1 cellular context compared by ENCODE assay signal in the genomic region with DNA sequence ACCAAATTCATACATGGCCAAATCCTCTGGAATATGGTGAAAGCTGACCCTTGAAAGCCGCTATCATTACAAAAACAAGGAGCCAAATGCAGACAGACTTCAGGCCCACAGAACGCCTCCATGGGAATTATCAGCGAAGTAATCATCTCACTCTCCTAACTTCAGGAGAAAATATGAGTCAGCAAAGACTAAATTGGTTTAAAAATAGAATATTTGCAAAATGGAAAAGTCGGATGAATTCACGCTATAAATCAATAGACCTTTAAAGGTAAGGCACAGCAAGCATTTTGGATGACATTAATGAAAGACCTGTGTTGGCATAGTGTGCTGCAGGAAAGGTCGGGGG.
TF ChIP-seq lines count a peak whose summit lies in the region.

No MANE protein-coding gene starts in this region.

TF ChIP-seq in K562, 482 proteins besides CTCF, POLR2A, EP300 and RAD21 (continued from another document):
- TF ChIP-seq, protein P1, sequence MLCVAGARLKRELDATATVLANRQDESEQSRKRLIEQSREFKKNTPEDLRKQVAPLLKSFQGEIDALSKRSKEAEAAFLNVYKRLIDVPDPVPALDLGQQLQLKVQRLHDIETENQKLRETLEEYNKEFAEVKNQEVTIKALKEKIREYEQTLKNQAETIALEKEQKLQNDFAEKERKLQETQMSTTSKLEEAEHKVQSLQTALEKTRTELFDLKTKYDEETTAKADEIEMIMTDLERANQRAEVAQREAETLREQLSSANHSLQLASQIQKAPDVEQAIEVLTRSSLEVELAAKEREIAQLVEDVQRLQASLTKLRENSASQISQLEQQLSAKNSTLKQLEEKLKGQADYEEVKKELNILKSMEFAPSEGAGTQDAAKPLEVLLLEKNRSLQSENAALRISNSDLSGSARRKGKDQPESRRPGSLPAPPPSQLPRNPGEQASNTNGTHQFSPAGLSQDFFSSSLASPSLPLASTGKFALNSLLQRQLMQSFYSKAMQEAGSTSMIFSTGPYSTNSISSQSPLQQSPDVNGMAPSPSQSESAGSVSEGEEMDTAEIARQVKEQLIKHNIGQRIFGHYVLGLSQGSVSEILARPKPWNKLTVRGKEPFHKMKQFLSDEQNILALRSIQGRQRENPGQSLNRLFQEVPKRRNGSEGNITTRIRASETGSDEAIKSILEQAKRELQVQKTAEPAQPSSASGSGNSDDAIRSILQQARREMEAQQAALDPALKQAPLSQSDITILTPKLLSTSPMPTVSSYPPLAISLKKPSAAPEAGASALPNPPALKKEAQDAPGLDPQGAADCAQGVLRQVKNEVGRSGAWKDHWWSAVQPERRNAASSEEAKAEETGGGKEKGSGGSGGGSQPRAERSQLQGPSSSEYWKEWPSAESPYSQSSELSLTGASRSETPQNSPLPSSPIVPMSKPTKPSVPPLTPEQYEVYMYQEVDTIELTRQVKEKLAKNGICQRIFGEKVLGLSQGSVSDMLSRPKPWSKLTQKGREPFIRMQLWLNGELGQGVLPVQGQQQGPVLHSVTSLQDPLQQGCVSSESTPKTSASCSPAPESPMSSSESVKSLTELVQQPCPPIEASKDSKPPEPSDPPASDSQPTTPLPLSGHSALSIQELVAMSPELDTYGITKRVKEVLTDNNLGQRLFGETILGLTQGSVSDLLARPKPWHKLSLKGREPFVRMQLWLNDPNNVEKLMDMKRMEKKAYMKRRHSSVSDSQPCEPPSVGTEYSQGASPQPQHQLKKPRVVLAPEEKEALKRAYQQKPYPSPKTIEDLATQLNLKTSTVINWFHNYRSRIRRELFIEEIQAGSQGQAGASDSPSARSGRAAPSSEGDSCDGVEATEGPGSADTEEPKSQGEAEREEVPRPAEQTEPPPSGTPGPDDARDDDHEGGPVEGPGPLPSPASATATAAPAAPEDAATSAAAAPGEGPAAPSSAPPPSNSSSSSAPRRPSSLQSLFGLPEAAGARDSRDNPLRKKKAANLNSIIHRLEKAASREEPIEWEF (CRISPR knock-in tag; IDR thresholded peaks at IDR 0.05) = no peak
- TF ChIP-seq ZNF764 (CRISPR knock-in tag; IDR thresholded peaks at IDR 0.05; ENCODE audit: low read depth) = no peak
- TF ChIP-seq, protein P2, sequence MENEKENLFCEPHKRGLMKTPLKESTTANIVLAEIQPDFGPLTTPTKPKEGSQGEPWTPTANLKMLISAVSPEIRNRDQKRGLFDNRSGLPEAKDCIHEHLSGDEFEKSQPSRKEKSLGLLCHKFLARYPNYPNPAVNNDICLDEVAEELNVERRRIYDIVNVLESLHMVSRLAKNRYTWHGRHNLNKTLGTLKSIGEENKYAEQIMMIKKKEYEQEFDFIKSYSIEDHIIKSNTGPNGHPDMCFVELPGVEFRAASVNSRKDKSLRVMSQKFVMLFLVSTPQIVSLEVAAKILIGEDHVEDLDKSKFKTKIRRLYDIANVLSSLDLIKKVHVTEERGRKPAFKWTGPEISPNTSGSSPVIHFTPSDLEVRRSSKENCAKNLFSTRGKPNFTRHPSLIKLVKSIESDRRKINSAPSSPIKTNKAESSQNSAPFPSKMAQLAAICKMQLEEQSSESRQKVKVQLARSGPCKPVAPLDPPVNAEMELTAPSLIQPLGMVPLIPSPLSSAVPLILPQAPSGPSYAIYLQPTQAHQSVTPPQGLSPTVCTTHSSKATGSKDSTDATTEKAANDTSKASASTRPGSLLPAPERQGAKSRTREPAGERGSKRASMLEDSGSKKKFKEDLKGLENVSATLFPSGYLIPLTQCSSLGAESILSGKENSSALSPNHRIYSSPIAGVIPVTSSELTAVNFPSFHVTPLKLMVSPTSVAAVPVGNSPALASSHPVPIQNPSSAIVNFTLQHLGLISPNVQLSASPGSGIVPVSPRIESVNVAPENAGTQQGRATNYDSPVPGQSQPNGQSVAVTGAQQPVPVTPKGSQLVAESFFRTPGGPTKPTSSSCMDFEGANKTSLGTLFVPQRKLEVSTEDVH (IDR thresholded peaks at IDR 0.05; ENCODE audit: low read depth, partially characterized antibody) = no peak
- TF ChIP-seq ZNF444 (CRISPR knock-in tag; IDR thresholded peaks at IDR 0.05) = no peak
- TF ChIP-seq SIX5 (IDR thresholded peaks at IDR 0.05; ENCODE audit: borderline replicate concordance in 1 of 2, insufficient read depth in 1 of 2, low read depth in 1 of 2, low read length in 2 of 2) = no peak
- TF ChIP-seq FOXA1 (IDR thresholded peaks at IDR 0.05; ENCODE audit: borderline replicate concordance) = no peak
- TF ChIP-seq ETV6 (IDR thresholded peaks at IDR 0.05; ENCODE audit: borderline replicate concordance in 1 of 2, low read depth in 2 of 2, low read length in 1 of 2) = no peak
- no peak for TF ChIP-seq ETV6 (CRISPR knock-in tag; IDR thresholded peaks at IDR 0.05; ENCODE audit: borderline replicate concordance)
- TF ChIP-seq C11orf30 (IDR thresholded peaks at IDR 0.05; ENCODE audit: low read depth) = peak; percentile 83
- no peak for TF ChIP-seq HDAC6 (IDR thresholded peaks at IDR 0.05; ENCODE audit: low read depth, low read length)
- TF ChIP-seq ZNF134 (CRISPR knock-in tag; conservative IDR thresholded peaks at IDR 0.05) = no peak
- peak; percentile 84 for TF ChIP-seq MEF2D (tag; conservative IDR thresholded peaks at IDR 0.05; ENCODE audit: low read depth)
- TF ChIP-seq, protein P3, sequence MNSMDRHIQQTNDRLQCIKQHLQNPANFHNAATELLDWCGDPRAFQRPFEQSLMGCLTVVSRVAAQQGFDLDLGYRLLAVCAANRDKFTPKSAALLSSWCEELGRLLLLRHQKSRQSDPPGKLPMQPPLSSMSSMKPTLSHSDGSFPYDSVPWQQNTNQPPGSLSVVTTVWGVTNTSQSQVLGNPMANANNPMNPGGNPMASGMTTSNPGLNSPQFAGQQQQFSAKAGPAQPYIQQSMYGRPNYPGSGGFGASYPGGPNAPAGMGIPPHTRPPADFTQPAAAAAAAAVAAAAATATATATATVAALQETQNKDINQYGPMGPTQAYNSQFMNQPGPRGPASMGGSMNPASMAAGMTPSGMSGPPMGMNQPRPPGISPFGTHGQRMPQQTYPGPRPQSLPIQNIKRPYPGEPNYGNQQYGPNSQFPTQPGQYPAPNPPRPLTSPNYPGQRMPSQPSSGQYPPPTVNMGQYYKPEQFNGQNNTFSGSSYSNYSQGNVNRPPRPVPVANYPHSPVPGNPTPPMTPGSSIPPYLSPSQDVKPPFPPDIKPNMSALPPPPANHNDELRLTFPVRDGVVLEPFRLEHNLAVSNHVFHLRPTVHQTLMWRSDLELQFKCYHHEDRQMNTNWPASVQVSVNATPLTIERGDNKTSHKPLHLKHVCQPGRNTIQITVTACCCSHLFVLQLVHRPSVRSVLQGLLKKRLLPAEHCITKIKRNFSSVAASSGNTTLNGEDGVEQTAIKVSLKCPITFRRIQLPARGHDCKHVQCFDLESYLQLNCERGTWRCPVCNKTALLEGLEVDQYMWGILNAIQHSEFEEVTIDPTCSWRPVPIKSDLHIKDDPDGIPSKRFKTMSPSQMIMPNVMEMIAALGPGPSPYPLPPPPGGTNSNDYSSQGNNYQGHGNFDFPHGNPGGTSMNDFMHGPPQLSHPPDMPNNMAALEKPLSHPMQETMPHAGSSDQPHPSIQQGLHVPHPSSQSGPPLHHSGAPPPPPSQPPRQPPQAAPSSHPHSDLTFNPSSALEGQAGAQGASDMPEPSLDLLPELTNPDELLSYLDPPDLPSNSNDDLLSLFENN (IDR thresholded peaks at IDR 0.05; ENCODE audit: low read depth in 2 of 2, low read length in 2 of 2) = no peak
- TF ChIP-seq SAP30 (IDR thresholded peaks at IDR 0.05; ENCODE audit: borderline replicate concordance, insufficient read depth, low read depth, low read length, poor library complexity, severe bottlenecking) = no peak
- no peak for TF ChIP-seq RBM17 (IDR thresholded peaks at IDR 0.05; ENCODE audit: borderline replicate concordance, low read depth, low read length)
- no peak for TF ChIP-seq HNRNPUL1 (IDR thresholded peaks at IDR 0.05; ENCODE audit: low read length)
- peak; percentile 55; the same call in 1 of the 2 replicates for TF ChIP-seq MAFF (IDR thresholded peaks at IDR 0.05; ENCODE audit: low read length)
- TF ChIP-seq, protein P4, sequence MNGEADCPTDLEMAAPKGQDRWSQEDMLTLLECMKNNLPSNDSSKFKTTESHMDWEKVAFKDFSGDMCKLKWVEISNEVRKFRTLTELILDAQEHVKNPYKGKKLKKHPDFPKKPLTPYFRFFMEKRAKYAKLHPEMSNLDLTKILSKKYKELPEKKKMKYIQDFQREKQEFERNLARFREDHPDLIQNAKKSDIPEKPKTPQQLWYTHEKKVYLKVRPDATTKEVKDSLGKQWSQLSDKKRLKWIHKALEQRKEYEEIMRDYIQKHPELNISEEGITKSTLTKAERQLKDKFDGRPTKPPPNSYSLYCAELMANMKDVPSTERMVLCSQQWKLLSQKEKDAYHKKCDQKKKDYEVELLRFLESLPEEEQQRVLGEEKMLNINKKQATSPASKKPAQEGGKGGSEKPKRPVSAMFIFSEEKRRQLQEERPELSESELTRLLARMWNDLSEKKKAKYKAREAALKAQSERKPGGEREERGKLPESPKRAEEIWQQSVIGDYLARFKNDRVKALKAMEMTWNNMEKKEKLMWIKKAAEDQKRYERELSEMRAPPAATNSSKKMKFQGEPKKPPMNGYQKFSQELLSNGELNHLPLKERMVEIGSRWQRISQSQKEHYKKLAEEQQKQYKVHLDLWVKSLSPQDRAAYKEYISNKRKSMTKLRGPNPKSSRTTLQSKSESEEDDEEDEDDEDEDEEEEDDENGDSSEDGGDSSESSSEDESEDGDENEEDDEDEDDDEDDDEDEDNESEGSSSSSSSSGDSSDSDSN (IDR thresholded peaks at IDR 0.05; ENCODE audit: borderline replicate concordance in 1 of 2, low read depth in 2 of 2, low read length in 2 of 2) = no peak
- TF ChIP-seq, protein P5, sequence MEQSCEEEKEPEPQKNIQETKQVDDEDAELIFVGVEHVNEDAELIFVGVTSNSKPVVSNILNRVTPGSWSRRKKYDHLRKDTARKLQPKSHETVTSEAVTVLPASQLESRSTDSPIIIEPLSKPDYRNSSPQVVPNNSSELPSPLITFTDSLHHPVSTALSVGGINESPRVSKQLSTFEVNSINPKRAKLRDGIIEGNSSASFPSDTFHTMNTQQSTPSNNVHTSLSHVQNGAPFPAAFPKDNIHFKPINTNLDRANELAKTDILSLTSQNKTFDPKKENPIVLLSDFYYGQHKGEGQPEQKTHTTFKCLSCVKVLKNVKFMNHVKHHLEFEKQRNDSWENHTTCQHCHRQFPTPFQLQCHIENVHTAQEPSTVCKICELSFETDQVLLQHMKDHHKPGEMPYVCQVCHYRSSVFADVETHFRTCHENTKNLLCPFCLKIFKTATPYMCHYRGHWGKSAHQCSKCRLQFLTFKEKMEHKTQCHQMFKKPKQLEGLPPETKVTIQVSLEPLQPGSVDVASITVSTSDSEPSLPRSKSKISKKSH (CRISPR knock-in tag; IDR thresholded peaks at IDR 0.05) = no peak
- TF ChIP-seq CTBP1 (IDR thresholded peaks at IDR 0.05; ENCODE audit: borderline replicate concordance) = no peak
